Comparison of ENCODE assay signal across 19 cellular contexts in genomic region chr2:12605936-12606335, GRCh38.
A peak's percentile ranks its signal among the peaks of the same experiment; 100 is the strongest.
DNase-seq lines count a peak whose midpoint lies in the region; ATAC-seq, FAIRE-seq and TF ChIP-seq lines count a peak whose summit lies in the region.
"Had no signal": no experiment of that assay in that cellular context is flagged by ENCODE, and none has a peak within 500 bp of the region (broad histone marks: within the 10 kb centered on the region; RNA-seq: fewer than 3 reads in every experiment).

No MANE protein-coding gene starts in this region.

- WGBS in hepatocyte (ENCODE audit: low lambda C conversion rate, missing lambda C conversion rate) = 58% methylated on average over 2 of the region's 2 CpGs

- peak; percentile 44 for DNase-seq in astrocyte (ENCODE audit: low read depth)
- no peak for DNase-seq in hepatocyte (ENCODE audit: low spot score)
- no peak for DNase-seq in activated naive CD8-positive, alpha-beta T cell treated with anti-CD3 and anti-CD28 coated beads for 36 hours
- no peak for DNase-seq in left ventricle myocardium superior
- no peak for DNase-seq in NCI-H1092 treated with DMSO at 0.1 percent for 48 hours (lab: John Stamatoyannopoulos, UW)
- DNase-seq: DND-41, GDM1, Karpas-422, NCI-H187 treated with DMSO at 0.1 percent for 48 hours, NCI-H82, Peyer's patch, Right ventricle myocardium superior had no signal

- no peak overlapping the region for H3K4me3 ChIP-seq in HEK293 (ENCODE audit: low read depth, low read length)
- no peak overlapping the region for H3K4me3 ChIP-seq in astrocyte (ENCODE audit: insufficient read depth, low read depth, low read length)
- H3K4me3 ChIP-seq in hepatocyte = no peak overlapping the region
- no peak overlapping the region for H3K4me3 ChIP-seq in parathyroid adenoma (ENCODE audit: low read depth, low read length)
- H3K4me3 ChIP-seq: Peyer's patch had no signal

- ATAC-seq in HG02623 (IDR thresholded peaks at IDR 0.05; ENCODE audit: unreplicated experiment) (no peak), left ventricle myocardium superior (no peak)

- H3K9me2 ChIP-seq in hepatocyte (replicated peaks; ENCODE audit: insufficient read depth) = no peaks in the 10 kb centered on the region

- H3K4me1 ChIP-seq in HEK293 (ENCODE audit: control insufficient read depth, insufficient read depth, low read length) (peaks cover 3% of the 10 kb centered on the region; the same call in 1 of the 2 replicates), astrocyte (ENCODE audit: insufficient read depth, low read length) (peaks cover 10% of the 10 kb centered on the region), hepatocyte (ENCODE audit: insufficient read depth) (peaks cover 9% of the 10 kb centered on the region), parathyroid adenoma (peaks cover 3% of the 10 kb centered on the region)
- H3K4me1 ChIP-seq: Peyer's patch had no signal

- no peak for FAIRE-seq in astrocyte (lab: Jason Lieb, UNC)
- FAIRE-seq: D721Med, GM12892, GM19239 had no signal

- H3K9me3 ChIP-seq in HEK293 (ENCODE audit: control insufficient read depth, insufficient read depth, low read depth, low read length) (no peaks in the 10 kb centered on the region), astrocyte (ENCODE audit: insufficient read depth, low read depth, low read length) (no peaks in the 10 kb centered on the region), hepatocyte (ENCODE audit: low read depth) (no peaks in the 10 kb centered on the region), parathyroid adenoma (ENCODE audit: control insufficient read depth, low read length) (no peaks in the 10 kb centered on the region)
- H3K9me3 ChIP-seq: Peyer's patch had no signal

- H2AFZ ChIP-seq in astrocyte (ENCODE audit: low read depth, low read length) (no peak overlapping the region), hepatocyte (no peak overlapping the region), parathyroid adenoma (peak overlapping the region; percentile 24)

- CTCF ChIA-PET in HEK293 (lab: Yijun Ruan, JAX) = interaction anchor here (0.6 to 1.2 kb wide), 4 partner anchors 9 to 57 kb away, joined by 3 to 7 read pairs (median 4); no protein-coding TSS in a partner anchor

- intact Hi-C loops in left ventricle myocardium superior (cut with micrococcal nuclease) = no loop called here

- H3K4me3 Mint-ChIP-seq in astrocyte (ENCODE audit: unreplicated experiment) = no peak overlapping the region
- H3K4me3 Mint-ChIP-seq in activated naive CD8-positive, alpha-beta T cell treated with anti-CD3 and anti-CD28 coated beads for 36 hours = no peak overlapping the region
- H3K4me3 Mint-ChIP-seq: CD4-positive, CD25-positive, alpha-beta regulatory T cell had no signal

- H4K20me1 ChIP-seq in astrocyte (ENCODE audit: insufficient read depth, low read length) = no peaks in the 10 kb centered on the region
- no peaks in the 10 kb centered on the region for H4K20me1 ChIP-seq in hepatocyte (ENCODE audit: insufficient read depth, poor library complexity, severe bottlenecking)

- peak overlapping the region; percentile 73 for H3K4me2 ChIP-seq in astrocyte (ENCODE audit: low read length)
- peak overlapping the region; percentile 28 for H3K4me2 ChIP-seq in hepatocyte
- H3K4me2 ChIP-seq in parathyroid adenoma (ENCODE audit: low read length) = no peak overlapping the region

- H3K4me1 Mint-ChIP-seq in astrocyte (ENCODE audit: low read depth, unreplicated experiment) = peaks cover 33% of the 10 kb centered on the region
- H3K4me1 Mint-ChIP-seq in activated naive CD8-positive, alpha-beta T cell treated with anti-CD3 and anti-CD28 coated beads for 36 hours = peaks cover 14% of the 10 kb centered on the region

- POLR2A ChIA-PET in HEK293 (lab: Yijun Ruan, JAX) = no interaction called here

- no peaks in the 10 kb centered on the region for H3K36me3 Mint-ChIP-seq in astrocyte (ENCODE audit: low read depth, unreplicated experiment)
- no peaks in the 10 kb centered on the region for H3K36me3 Mint-ChIP-seq in activated naive CD8-positive, alpha-beta T cell treated with anti-CD3 and anti-CD28 coated beads for 36 hours

- peak overlapping the region; percentile 34 for H3K9ac ChIP-seq in astrocyte (ENCODE audit: low read length)
- H3K9ac ChIP-seq in parathyroid adenoma = no peak overlapping the region

- H3K79me2 ChIP-seq in astrocyte (ENCODE audit: insufficient read depth, low read length) (no peaks in the 10 kb centered on the region), hepatocyte (no peaks in the 10 kb centered on the region), parathyroid adenoma (no peaks in the 10 kb centered on the region)

- H3K27ac Mint-ChIP-seq in astrocyte (ENCODE audit: unreplicated experiment) = peak overlapping the region; percentile 76
- no peak overlapping the region for H3K27ac Mint-ChIP-seq in activated naive CD8-positive, alpha-beta T cell treated with anti-CD3 and anti-CD28 coated beads for 36 hours
- H3K27ac Mint-ChIP-seq: CD4-positive, CD25-positive, alpha-beta regulatory T cell had no signal

- H3K36me3 ChIP-seq in HEK293 (ENCODE audit: control insufficient read depth in 2 of 2, insufficient read depth in 1 of 2, low read length in 2 of 2) (no peaks in the 10 kb centered on the region), astrocyte (ENCODE audit: insufficient read depth, low read length) (no peaks in the 10 kb centered on the region), hepatocyte (replicated peaks; ENCODE audit: insufficient read depth, low read depth) (no peaks in the 10 kb centered on the region), parathyroid adenoma (ENCODE audit: control insufficient read depth, insufficient read depth, low read length) (no peaks in the 10 kb centered on the region)
- H3K36me3 ChIP-seq: Peyer's patch had no signal

- TF ChIP-seq CTCF in HEK293 (tag by site-specific recombination; IDR thresholded peaks at IDR 0.05) (no peak), astrocyte (IDR thresholded peaks at IDR 0.05; ENCODE audit: insufficient read depth, low read depth, low read length) (no peak), hepatocyte (IDR thresholded peaks at IDR 0.05; ENCODE audit: poor library complexity) (no peak), parathyroid adenoma (IDR thresholded peaks at IDR 0.05) (no peak)

- no peak overlapping the region for H3K27ac ChIP-seq in HEK293 (ENCODE audit: extremely low read depth, low read depth, low read length)
- H3K27ac ChIP-seq in astrocyte (ENCODE audit: low read depth, low read length) = peak overlapping the region; percentile 26
- H3K27ac ChIP-seq in hepatocyte = no peak overlapping the region
- no peak overlapping the region for H3K27ac ChIP-seq in parathyroid adenoma
- H3K27ac ChIP-seq: Peyer's patch had no signal

- H3K27me3 ChIP-seq in astrocyte (ENCODE audit: insufficient read depth, low read length) (no peaks in the 10 kb centered on the region), hepatocyte (no peaks in the 10 kb centered on the region), parathyroid adenoma (ENCODE audit: control insufficient read depth, insufficient read depth, low read length) (no peaks in the 10 kb centered on the region)
- H3K27me3 ChIP-seq: Peyer's patch had no signal

- H3K27me3 Mint-ChIP-seq in astrocyte (ENCODE audit: low read depth, unreplicated experiment) = peaks cover 3% of the 10 kb centered on the region
- H3K27me3 Mint-ChIP-seq in activated naive CD8-positive, alpha-beta T cell treated with anti-CD3 and anti-CD28 coated beads for 36 hours = no peaks in the 10 kb centered on the region
- H3K27me3 Mint-ChIP-seq: CD4-positive, CD25-positive, alpha-beta regulatory T cell had no signal

- H3K9me3 Mint-ChIP-seq in astrocyte (ENCODE audit: unreplicated experiment) = no peaks in the 10 kb centered on the region
- H3K9me3 Mint-ChIP-seq in activated naive CD8-positive, alpha-beta T cell treated with anti-CD3 and anti-CD28 coated beads for 36 hours = peaks cover 3% of the 10 kb centered on the region

TF ChIP-seq in HEK293, 187 proteins besides CTCF, POLR2A, EP300 and RAD21:
- TF ChIP-seq HOXC10 (CRISPR knock-in tag; IDR thresholded peaks at IDR 0.05) (no peak), ZNF664 (tag by site-specific recombination; IDR thresholded peaks at IDR 0.05) (peak; percentile 17; the same call in 1 of the 2 replicates)
